ENCODE assay signal across 1 cellular context in genomic region chr2:127526940-127527804, GRCh38.
TF ChIP-seq lines count a peak whose summit lies in the region.

No MANE protein-coding gene starts in this region.

TF ChIP-seq in HEK293, 187 proteins besides CTCF, POLR2A, EP300 and RAD21 (continued from another document):
- TF ChIP-seq PATZ1 (tag by site-specific recombination; IDR thresholded peaks at IDR 0.05) = peak; percentile 37; the same call in 1 of the 2 replicates
- TF ChIP-seq SP2 (tag by site-specific recombination; IDR thresholded peaks at IDR 0.05) = no peak
- TF ChIP-seq ZNF600 (tag by site-specific recombination; IDR thresholded peaks at IDR 0.05) = peak; percentile 24; the same call in 1 of the 2 replicates
- TF ChIP-seq ZNF664 (tag by site-specific recombination; IDR thresholded peaks at IDR 0.05) = no peak
- no peak for TF ChIP-seq ZNF623 (tag by site-specific recombination; IDR thresholded peaks at IDR 0.05)
- no peak for TF ChIP-seq ZNF843 (tag by site-specific recombination; IDR thresholded peaks at IDR 0.05)
- no peak for TF ChIP-seq ZNF76 (tag by site-specific recombination; IDR thresholded peaks at IDR 0.05; ENCODE audit: borderline replicate concordance, low read depth)
- no peak for TF ChIP-seq ZNF837 (tag by site-specific recombination; IDR thresholded peaks at IDR 0.05)
- TF ChIP-seq SP7 (tag by site-specific recombination; IDR thresholded peaks at IDR 0.05) = no peak
- peak; percentile 73 for TF ChIP-seq SCRT2 (tag by site-specific recombination; IDR thresholded peaks at IDR 0.05)
- TF ChIP-seq ZNF624 (tag by site-specific recombination; IDR thresholded peaks at IDR 0.05) = no peak
- no peak for TF ChIP-seq ZNF362 (tag by site-specific recombination; IDR thresholded peaks at IDR 0.05)
- peak; percentile 43 for TF ChIP-seq ZNF335 (tag by site-specific recombination; conservative IDR thresholded peaks at IDR 0.05)
- peak; percentile 67 for TF ChIP-seq ZNF341 (tag by site-specific recombination; IDR thresholded peaks at IDR 0.05; ENCODE audit: low read depth)
- TF ChIP-seq ZNF404 (tag by site-specific recombination; IDR thresholded peaks at IDR 0.05) = no peak
- TF ChIP-seq ZSCAN5A (tag by site-specific recombination; IDR thresholded peaks at IDR 0.05) = no peak
- no peak for TF ChIP-seq GLI2 (tag by site-specific recombination; IDR thresholded peaks at IDR 0.05; ENCODE audit: borderline replicate concordance, low read depth)
- TF ChIP-seq ZNF621 (tag by site-specific recombination; IDR thresholded peaks at IDR 0.05) = no peak
- TF ChIP-seq ZNF580 (tag by site-specific recombination; IDR thresholded peaks at IDR 0.05) = no peak
- TF ChIP-seq WT1 (tag by site-specific recombination; IDR thresholded peaks at IDR 0.05) = no peak
- TF ChIP-seq ZNF658 (tag by site-specific recombination; IDR thresholded peaks at IDR 0.05) = no peak
- TF ChIP-seq ZNF692 (tag by site-specific recombination; IDR thresholded peaks at IDR 0.05) = 0 out of 2 replicates have a peak, but pooled peaks have one; percentile 28
- TF ChIP-seq ZBTB26 (tag by site-specific recombination; optimal IDR thresholded peaks at IDR 0.05) = no peak
- TF ChIP-seq GLIS2 (tag by site-specific recombination; IDR thresholded peaks at IDR 0.05) = no peak
- TF ChIP-seq ZNF585B (tag by site-specific recombination; IDR thresholded peaks at IDR 0.05) = no peak
- peak; percentile 81 for TF ChIP-seq ZNF366 (tag by site-specific recombination; conservative IDR thresholded peaks at IDR 0.05)
- TF ChIP-seq RBAK (tag by site-specific recombination; IDR thresholded peaks at IDR 0.05) = no peak
- TF ChIP-seq ZNF629 (tag by site-specific recombination; IDR thresholded peaks at IDR 0.05) = no peak
- TF ChIP-seq ZNF394 (tag by site-specific recombination; IDR thresholded peaks at IDR 0.05; ENCODE audit: borderline replicate concordance) = no peak
- TF ChIP-seq ZBTB17 (tag by site-specific recombination; IDR thresholded peaks at IDR 0.05) = peak; percentile 37; the same call in 1 of the 2 replicates
- no peak for TF ChIP-seq EGR2 (tag by site-specific recombination; IDR thresholded peaks at IDR 0.05; ENCODE audit: low read depth)
- peak; percentile 94 for TF ChIP-seq PRDM10 (tag by site-specific recombination; IDR thresholded peaks at IDR 0.05)
- no peak for TF ChIP-seq PBX3 (CRISPR knock-in tag; IDR thresholded peaks at IDR 0.05)
- TF ChIP-seq ZNF830 (tag by site-specific recombination; IDR thresholded peaks at IDR 0.05; ENCODE audit: low read depth) = no peak
- TF ChIP-seq KLF10 (tag by site-specific recombination; IDR thresholded peaks at IDR 0.05) = no peak
